ENCODE assay signal across 13 cellular contexts in the genomic region with DNA sequence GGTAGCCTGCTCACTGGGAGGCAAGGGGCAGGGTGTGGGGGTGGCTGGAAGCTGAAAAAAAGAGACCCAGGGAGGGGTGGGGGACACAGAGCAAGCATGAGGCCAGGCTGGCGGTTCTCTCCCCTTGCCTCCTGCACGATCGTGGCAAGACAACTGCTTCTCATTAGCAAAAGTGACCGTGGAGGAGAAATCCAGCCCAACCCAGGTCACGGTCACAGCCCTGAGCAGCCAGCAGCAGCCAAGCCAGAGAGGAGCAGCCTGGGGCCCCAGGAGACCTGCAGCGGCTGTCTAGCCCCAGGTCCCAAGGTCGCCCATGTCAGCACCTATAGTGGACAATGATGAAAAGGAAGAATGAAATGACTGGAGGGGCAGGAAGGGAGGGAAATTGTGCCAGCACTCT.
DNase-seq lines count a peak whose midpoint lies in the region; ATAC-seq and TF ChIP-seq lines count a peak whose summit lies in the region.
"Had no signal": no experiment of that assay in that cellular context is flagged by ENCODE, and none has a peak within 500 bp of the region (broad histone marks: within the 10 kb centered on the region; RNA-seq: fewer than 3 reads in every experiment).

No MANE protein-coding gene starts in this region.

- peaks cover 40% of the 10 kb centered on the region for H3K4me1 Mint-ChIP-seq in GM23338

- TF ChIP-seq CTCF in heart right ventricle (IDR thresholded peaks at IDR 0.05) (no peak), GM23338 (conservative IDR thresholded peaks at IDR 0.05; ENCODE audit: low read depth in 2 of 2) (no peak), upper lobe of right lung (IDR thresholded peaks at IDR 0.05) (no peak)

- H3K36me3 ChIP-seq in heart right ventricle: no peaks in the 10 kb centered on the region
- no peaks in the 10 kb centered on the region for H3K36me3 ChIP-seq in GM23338 (ENCODE audit: insufficient read depth)
- H3K36me3 ChIP-seq in upper lobe of right lung: no peaks in the 10 kb centered on the region
- H3K36me3 ChIP-seq: BE2C had no signal

- 54 to 58% methylated on average over 7 of the region's 7 CpGs for WGBS in heart right ventricle, 2 donors

- H3K27me3 ChIP-seq in heart right ventricle (no peaks in the 10 kb centered on the region), GM23338 (ENCODE audit: insufficient read depth) (no peaks in the 10 kb centered on the region), upper lobe of right lung (no peaks in the 10 kb centered on the region)
- H3K27me3 ChIP-seq: BE2C had no signal

- H3K27ac ChIP-seq in heart right ventricle (no peak overlapping the region), GM23338 (ENCODE audit: low read depth) (no peak overlapping the region), upper lobe of right lung (no peak overlapping the region)
- H3K27ac ChIP-seq: C4-2B had no signal

- ATAC-seq in left ventricle myocardium superior: peak; percentile 38
- ATAC-seq in heart right ventricle: no peak
- no peak for ATAC-seq in GM23338
- ATAC-seq in left lobe of liver: no peak
- ATAC-seq in upper lobe of right lung: no peak
- ATAC-seq: HCT116 had no signal

- no peak for DNase-seq in left ventricle myocardium superior
- no peak for DNase-seq in heart right ventricle
- DNase-seq in GM23338 (ENCODE audit: low spot score): no peak
- DNase-seq in left lobe of liver (ENCODE audit: low spot score): peak; percentile 27
- peak; percentile 18 for DNase-seq in upper lobe of right lung
- no peak for DNase-seq in NCI-H748 treated with DMSO at 0.1 percent for 48 hours (lab: John Stamatoyannopoulos, UW)
- no peak for DNase-seq in DMS79 treated with DMSO at 0.1 percent for 48 hours (lab: John Stamatoyannopoulos, UW)
- DNase-seq: BE2C; CD4-positive, alpha-beta memory T cell; DMS79; EL had no signal

- no peak overlapping the region for H3K4me2 ChIP-seq in GM23338

- no peak overlapping the region for H3K4me3 Mint-ChIP-seq in GM23338
- H3K4me3 Mint-ChIP-seq: CD4-positive, alpha-beta memory T cell had no signal

- no peaks in the 10 kb centered on the region for H3K9me3 Mint-ChIP-seq in GM23338
- H3K9me3 Mint-ChIP-seq: CD4-positive, alpha-beta memory T cell had no signal

- H3K9me2 ChIP-seq in GM23338 (ENCODE audit: insufficient read depth): 0 out of 2 replicates have a peak, but pooled peaks cover 13% of the 10 kb centered on the region

- H3K36me3 Mint-ChIP-seq in GM23338 (ENCODE audit: low read depth): no peaks in the 10 kb centered on the region
- H3K36me3 Mint-ChIP-seq: CD4-positive, alpha-beta memory T cell had no signal

- H3F3A ChIP-seq in GM23338 (replicated peaks; ENCODE audit: low read depth): no peaks in the 10 kb centered on the region

- H3K4me3 ChIP-seq in heart right ventricle (no peak overlapping the region), GM23338 (no peak overlapping the region), upper lobe of right lung (no peak overlapping the region)

- peaks cover 10% of the 10 kb centered on the region for H3K27me3 Mint-ChIP-seq in GM23338 (ENCODE audit: insufficient read depth, low read depth, poor library complexity)

- H3K9me3 ChIP-seq in heart right ventricle (no peaks in the 10 kb centered on the region), upper lobe of right lung (no peaks in the 10 kb centered on the region)
- H3K9me3 ChIP-seq: BE2C had no signal

- no peaks in the 10 kb centered on the region for H3K79me2 ChIP-seq in GM23338 (replicated peaks; ENCODE audit: insufficient read depth)

- H4K20me1 ChIP-seq in GM23338 (replicated peaks; ENCODE audit: insufficient read depth): no peaks in the 10 kb centered on the region

- peaks cover 0 to 52% (median 18%) of the 10 kb centered on the region in 9 donors for H3K4me1 ChIP-seq in heart right ventricle
- peaks cover 7% of the 10 kb centered on the region for H3K4me1 ChIP-seq in GM23338 (ENCODE audit: insufficient read depth)
- H3K4me1 ChIP-seq in upper lobe of right lung: no peaks in the 10 kb centered on the region
- H3K4me1 ChIP-seq: BE2C had no signal

- intact Hi-C loops in left ventricle myocardium superior (cut with micrococcal nuclease): no loop called here
- intact Hi-C loops in heart right ventricle (cut with DNase I): loop anchor here in 1 of 10 donors (5.0 kb wide), 1 partner anchor 72 kb away; no protein-coding TSS in a partner anchor
- intact Hi-C loops in upper lobe of right lung (cut with DNase I): no loop called here

- no peak overlapping the region for H3K27ac Mint-ChIP-seq in GM23338

- H2AFZ ChIP-seq in GM23338: 0 out of 2 replicates have a peak overlapping the region, but pooled peaks have one; percentile 52

TF ChIP-seq in GM23338, 12 proteins besides CTCF, POLR2A, EP300 and RAD21 (continues in another document):
- TF ChIP-seq ZNF114 (CRISPR knock-in tag; IDR thresholded peaks at IDR 0.05): no peak
- TF ChIP-seq NANOG (IDR thresholded peaks at IDR 0.05; ENCODE audit: borderline replicate concordance): no peak
- TF ChIP-seq EZH2 (IDR thresholded peaks at IDR 0.05; ENCODE audit: low read depth, unreplicated experiment): no peak
- TF ChIP-seq JUNB (IDR thresholded peaks at IDR 0.05; ENCODE audit: unreplicated experiment): no peak
- TF ChIP-seq, protein P1, sequence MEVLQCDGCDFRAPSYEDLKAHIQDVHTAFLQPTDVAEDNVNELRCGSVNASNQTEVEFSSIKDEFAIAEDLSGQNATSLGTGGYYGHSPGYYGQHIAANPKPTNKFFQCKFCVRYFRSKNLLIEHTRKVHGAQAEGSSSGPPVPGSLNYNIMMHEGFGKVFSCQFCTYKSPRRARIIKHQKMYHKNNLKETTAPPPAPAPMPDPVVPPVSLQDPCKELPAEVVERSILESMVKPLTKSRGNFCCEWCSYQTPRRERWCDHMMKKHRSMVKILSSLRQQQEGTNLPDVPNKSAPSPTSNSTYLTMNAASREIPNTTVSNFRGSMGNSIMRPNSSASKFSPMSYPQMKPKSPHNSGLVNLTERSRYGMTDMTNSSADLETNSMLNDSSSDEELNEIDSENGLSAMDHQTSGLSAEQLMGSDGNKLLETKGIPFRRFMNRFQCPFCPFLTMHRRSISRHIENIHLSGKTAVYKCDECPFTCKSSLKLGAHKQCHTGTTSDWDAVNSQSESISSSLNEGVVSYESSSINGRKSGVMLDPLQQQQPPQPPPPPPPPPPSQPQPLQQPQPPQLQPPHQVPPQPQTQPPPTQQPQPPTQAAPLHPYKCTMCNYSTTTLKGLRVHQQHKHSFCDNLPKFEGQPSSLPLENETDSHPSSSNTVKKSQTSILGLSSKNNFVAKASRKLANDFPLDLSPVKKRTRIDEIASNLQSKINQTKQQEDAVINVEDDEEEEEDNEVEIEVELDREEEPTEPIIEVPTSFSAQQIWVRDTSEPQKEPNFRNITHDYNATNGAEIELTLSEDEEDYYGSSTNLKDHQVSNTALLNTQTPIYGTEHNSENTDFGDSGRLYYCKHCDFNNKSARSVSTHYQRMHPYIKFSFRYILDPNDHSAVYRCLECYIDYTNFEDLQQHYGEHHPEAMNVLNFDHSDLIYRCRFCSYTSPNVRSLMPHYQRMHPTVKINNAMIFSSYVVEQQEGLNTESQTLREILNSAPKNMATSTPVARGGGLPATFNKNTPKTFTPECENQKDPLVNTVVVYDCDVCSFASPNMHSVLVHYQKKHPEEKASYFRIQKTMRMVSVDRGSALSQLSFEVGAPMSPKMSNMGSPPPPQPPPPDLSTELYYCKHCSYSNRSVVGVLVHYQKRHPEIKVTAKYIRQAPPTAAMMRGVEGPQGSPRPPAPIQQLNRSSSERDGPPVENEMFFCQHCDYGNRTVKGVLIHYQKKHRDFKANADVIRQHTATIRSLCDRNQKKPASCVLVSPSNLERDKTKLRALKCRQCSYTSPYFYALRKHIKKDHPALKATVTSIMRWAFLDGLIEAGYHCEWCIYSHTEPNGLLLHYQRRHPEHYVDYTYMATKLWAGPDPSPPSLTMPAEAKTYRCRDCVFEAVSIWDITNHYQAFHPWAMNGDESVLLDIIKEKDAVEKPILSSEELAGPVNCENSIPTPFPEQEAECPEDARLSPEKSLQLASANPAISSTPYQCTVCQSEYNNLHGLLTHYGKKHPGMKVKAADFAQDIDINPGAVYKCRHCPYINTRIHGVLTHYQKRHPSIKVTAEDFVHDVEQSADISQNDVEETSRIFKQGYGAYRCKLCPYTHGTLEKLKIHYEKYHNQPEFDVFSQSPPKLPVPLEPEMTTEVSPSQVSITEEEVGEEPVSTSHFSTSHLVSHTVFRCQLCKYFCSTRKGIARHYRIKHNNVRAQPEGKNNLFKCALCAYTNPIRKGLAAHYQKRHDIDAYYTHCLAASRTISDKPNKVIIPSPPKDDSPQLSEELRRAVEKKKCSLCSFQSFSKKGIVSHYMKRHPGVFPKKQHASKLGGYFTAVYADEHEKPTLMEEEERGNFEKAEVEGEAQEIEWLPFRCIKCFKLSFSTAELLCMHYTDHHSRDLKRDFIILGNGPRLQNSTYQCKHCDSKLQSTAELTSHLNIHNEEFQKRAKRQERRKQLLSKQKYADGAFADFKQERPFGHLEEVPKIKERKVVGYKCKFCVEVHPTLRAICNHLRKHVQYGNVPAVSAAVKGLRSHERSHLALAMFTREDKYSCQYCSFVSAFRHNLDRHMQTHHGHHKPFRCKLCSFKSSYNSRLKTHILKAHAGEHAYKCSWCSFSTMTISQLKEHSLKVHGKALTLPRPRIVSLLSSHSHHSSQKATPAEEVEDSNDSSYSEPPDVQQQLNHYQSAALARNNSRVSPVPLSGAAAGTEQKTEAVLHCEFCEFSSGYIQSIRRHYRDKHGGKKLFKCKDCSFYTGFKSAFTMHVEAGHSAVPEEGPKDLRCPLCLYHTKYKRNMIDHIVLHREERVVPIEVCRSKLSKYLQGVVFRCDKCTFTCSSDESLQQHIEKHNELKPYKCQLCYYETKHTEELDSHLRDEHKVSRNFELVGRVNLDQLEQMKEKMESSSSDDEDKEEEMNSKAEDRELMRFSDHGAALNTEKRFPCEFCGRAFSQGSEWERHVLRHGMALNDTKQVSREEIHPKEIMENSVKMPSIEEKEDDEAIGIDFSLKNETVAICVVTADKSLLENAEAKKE (CRISPR knock-in tag; IDR thresholded peaks at IDR 0.05): no peak
- TF ChIP-seq CREB1 (CRISPR knock-in tag; IDR thresholded peaks at IDR 0.05; ENCODE audit: low read depth): no peak

Comparison
In these comparisons a context has a peak if more than half of its experiments do, and no peak if none do; other contexts are left out.
1. DNase-seq: peak in left lobe of liver (single experiment) and upper lobe of right lung (single experiment); none in left ventricle myocardium superior (single experiment), heart right ventricle (0 of 2), GM23338 (single experiment), NCI-H748 treated with DMSO at 0.1 percent for 48 hours (single experiment) and DMS79 treated with DMSO at 0.1 percent for 48 hours (single experiment).